In genomic region chr19:17404015-17404414, GRCh38 we compare ENCODE assay signal across 11 cellular contexts. TPM values are rescaled to one million over a fixed set of nuclear protein-coding genes. Genes with fewer than 3 reads are reported as not detected.
DNase-seq lines count a peak whose midpoint lies in the region; ATAC-seq and TF ChIP-seq lines count a peak whose summit lies in the region.
"Had no signal": no experiment of that assay in that cellular context is flagged by ENCODE, and none has a peak within 500 bp of the region (broad histone marks: within the 10 kb centered on the region; RNA-seq: fewer than 3 reads in every experiment).

No MANE protein-coding gene starts in this region.

- H3K79me1 ChIP-seq in mesenchymal stem cell (replicated peaks; ENCODE audit: low read length, poor library complexity, severe bottlenecking) = no peaks in the 10 kb centered on the region

- no peak overlapping the region for H2AK5ac ChIP-seq in mesenchymal stem cell (ENCODE audit: low read length, severe bottlenecking)

- H3K23ac ChIP-seq in mesenchymal stem cell (ENCODE audit: low read length in 2 of 2) = no peak overlapping the region

- ATAC-seq in heart right ventricle (no peak), left cardiac atrium (no peak), GM21737 (IDR thresholded peaks at IDR 0.05; ENCODE audit: unreplicated experiment) (no peak), GM19463 (IDR thresholded peaks at IDR 0.05; ENCODE audit: unreplicated experiment) (no peak), GM18858 (IDR thresholded peaks at IDR 0.05; ENCODE audit: unreplicated experiment) (no peak)

- H3K4me2 ChIP-seq in mesenchymal stem cell (ENCODE audit: low read length, poor library complexity, severe bottlenecking) = no peak overlapping the region

- peak overlapping the region; percentile 81 for H2BK120ac ChIP-seq in mesenchymal stem cell (ENCODE audit: low read depth, low read length)

- H2AFZ ChIP-seq in mesenchymal stem cell (ENCODE audit: low read depth, low read length) = no peak overlapping the region

- DNase-seq in heart right ventricle (no peak), left cardiac atrium (no peak), adrenal gland (peak in 6 of 7 donors; percentile 63 to 82 (median 68)), mesenchymal stem cell (no peak), GM20000 (ENCODE audit: low spot score) (no peak)

- intact Hi-C loops in heart right ventricle (cut with DNase I) = no loop called here
- intact Hi-C loops in left cardiac atrium (cut with DNase I) = no loop called here
- intact Hi-C loops in adrenal gland (cut with DNase I) = no loop called here

- peak overlapping the region; percentile 61 for H4K91ac ChIP-seq in mesenchymal stem cell (ENCODE audit: low read length)

- H4K8ac ChIP-seq in mesenchymal stem cell (ENCODE audit: low read length) = peak overlapping the region; percentile 27

- 76 to 79% methylated on average over 6 of the region's 6 CpGs for WGBS in heart right ventricle, 2 donors
- 10 to 40% (median 26%) methylated on average over 4 to 6 of the region's 6 CpGs for WGBS in adrenal gland, 4 donors
- WGBS in mesenchymal stem cell = 71% methylated on average over 3 of the region's 6 CpGs

- H3K18ac ChIP-seq in mesenchymal stem cell (ENCODE audit: low read depth in 1 of 2, low read length in 2 of 2) = peak overlapping the region; percentile 71 to 75

- H3K9me3 ChIP-seq in heart right ventricle = no peaks in the 10 kb centered on the region
- H3K9me3 ChIP-seq in adrenal gland (replicated peaks in 1 of 3) = no peaks in the 10 kb centered on the region
- no peaks in the 10 kb centered on the region for H3K9me3 ChIP-seq in mesenchymal stem cell (ENCODE audit: control insufficient read depth, low read length)
- H3K9me3 ChIP-seq: SJCRH30 had no signal

- H2BK5ac ChIP-seq in mesenchymal stem cell (ENCODE audit: low read depth, low read length, poor library complexity, severe bottlenecking) = no peak overlapping the region

- H3K14ac ChIP-seq in mesenchymal stem cell (ENCODE audit: low read length in 2 of 2) = no peak overlapping the region

- H3K4me1 ChIP-seq in heart right ventricle = peaks cover 0 to 51% (median 28%) of the 10 kb centered on the region in 9 donors
- H3K4me1 ChIP-seq in adrenal gland (replicated peaks in 1 of 2) = peaks cover 37 to 42% of the 10 kb centered on the region in 2 donors
- H3K4me1 ChIP-seq in mesenchymal stem cell (ENCODE audit: control insufficient read depth, insufficient read depth, low read depth, low read length) = peaks cover 15% of the 10 kb centered on the region

- peak overlapping the region in 1 of 2 experiments; percentile 71 for H2BK12ac ChIP-seq in mesenchymal stem cell (ENCODE audit: low read length in 2 of 2)

- peak overlapping the region; percentile 46 for H2BK15ac ChIP-seq in mesenchymal stem cell (ENCODE audit: low read depth, poor library complexity, severe bottlenecking)

- H3K4me3 ChIP-seq in heart right ventricle = peak overlapping the region in 9 of 10 donors; percentile 41 to 84 (median 64)
- H3K4me3 ChIP-seq in adrenal gland = peak overlapping the region in 2 of 4 donors; percentile 29 to 72
- peak overlapping the region in 1 of 2 experiments; percentile 59 for H3K4me3 ChIP-seq in mesenchymal stem cell (ENCODE audit: insufficient read depth in 1 of 2, low read depth in 1 of 2, low read length in 2 of 2)
- H3K4me3 ChIP-seq: SJCRH30 had no signal

- TF ChIP-seq CTCF in heart right ventricle (IDR thresholded peaks at IDR 0.05) = no peak
- TF ChIP-seq CTCF in adrenal gland (IDR thresholded peaks at IDR 0.05) = no peak
- TF ChIP-seq CTCF in GM20000 (IDR thresholded peaks at IDR 0.05; ENCODE audit: extremely low read depth, missing control alignments) = no peak

- no peak overlapping the region for H3K9ac ChIP-seq in mesenchymal stem cell (ENCODE audit: low read length)

- peaks cover 0 to 37% (median 0%) of the 10 kb centered on the region in 9 donors for H3K36me3 ChIP-seq in heart right ventricle
- peaks cover 0 to 33% of the 10 kb centered on the region in 2 donors for H3K36me3 ChIP-seq in adrenal gland (replicated peaks in 1 of 2)
- H3K36me3 ChIP-seq in mesenchymal stem cell (ENCODE audit: control insufficient read depth in 1 of 2, insufficient read depth in 2 of 2, low read depth in 1 of 2, low read length in 2 of 2) = no peaks in the 10 kb centered on the region
- H3K36me3 ChIP-seq: SJCRH30 had no signal

- H3K4ac ChIP-seq in mesenchymal stem cell (ENCODE audit: low read depth in 1 of 2, low read length in 2 of 2) = peak overlapping the region in 1 of 2 experiments; percentile 45

- H3K27ac ChIP-seq in heart right ventricle (peak overlapping the region in 9 of 10 donors; percentile 75 to 95 (median 85)), adrenal gland (peak overlapping the region; percentile 77 to 93 (median 86)), mesenchymal stem cell (ENCODE audit: low read length, poor library complexity, severe bottlenecking) (no peak overlapping the region)
- H3K27ac ChIP-seq: SJCRH30 had no signal

- peaks cover 0 to 6% (median 0%) of the 10 kb centered on the region in 7 donors for H3K27me3 ChIP-seq in heart right ventricle
- no peaks in the 10 kb centered on the region for H3K27me3 ChIP-seq in adrenal gland
- H3K27me3 ChIP-seq in mesenchymal stem cell (ENCODE audit: control insufficient read depth in 1 of 2, insufficient read depth in 1 of 2, low read length in 2 of 2) = peaks cover 6 to 15% of the 10 kb centered on the region in 2 experiments
- H3K27me3 ChIP-seq: SJCRH30 had no signal

- TF ChIP-seq POLR2A in adrenal gland (IDR thresholded peaks at IDR 0.05) = no peak

RNA-seq across cellular contexts. Expression of gene BST2, which starts 1.4 kb away (rescaled TPM):
- 10 to 100 TPM; 22.7 to 73.5 (median 37.0) TPM for total RNA-seq in heart right ventricle
- polyA plus RNA-seq in heart right ventricle = 10 to 100 TPM; 32.0 to 75.4 TPM
- 10 to 100 TPM; 56.9 to 72.6 TPM for total RNA-seq in left cardiac atrium
- 100 to 1,000 TPM; 395 to 940 (median 736) TPM for total RNA-seq in adrenal gland
- 100 to 1,000 TPM; 159 to 304 (median 271) TPM for polyA plus RNA-seq in adrenal gland
- polyA plus RNA-seq in mesenchymal stem cell (2013, experiment 1 of 2) = 56.3 TPM
- polyA plus RNA-seq in mesenchymal stem cell (2013, experiment 2 of 2) = 55.0 TPM
- total RNA-seq: HT1080 had no signal

RNA-seq across cellular contexts. Expression of gene CCDC194, which starts 10.0 kb away (rescaled TPM):
- under 1 TPM in 3 of 10 donors, not detected in 7; 0.44 to 0.51 (median 0.50) TPM for total RNA-seq in heart right ventricle
- 1 to 10 TPM in 1 of 2 donors, not detected in 1; 1.0 TPM for polyA plus RNA-seq in heart right ventricle
- total RNA-seq in left cardiac atrium = not detected
- 1 to 10 TPM in 5 of 8 donors, under 1 TPM in 1, not detected in 2; 0.49 to 5.6 (median 2.8) TPM for total RNA-seq in adrenal gland
- polyA plus RNA-seq in adrenal gland = 1 to 10 TPM; 1.1 to 3.0 (median 1.3) TPM
- 0.23 TPM for polyA plus RNA-seq in mesenchymal stem cell (2013, experiment 1 of 2)
- polyA plus RNA-seq in mesenchymal stem cell (2013, experiment 2 of 2) = 0.11 TPM
- total RNA-seq: HT1080, myocyte, SJCRH30 had no signal

RNA-seq across cellular contexts. Expression of gene MVB12A, which starts 15.8 kb away (rescaled TPM):
- total RNA-seq in heart right ventricle = 10 to 100 TPM; 11.7 to 26.8 (median 13.4) TPM
- 10 to 100 TPM; 38.6 to 50.0 TPM for polyA plus RNA-seq in heart right ventricle
- 10 to 100 TPM; 22.6 to 24.8 TPM for total RNA-seq in left cardiac atrium
- total RNA-seq in adrenal gland = 100 to 1,000 TPM in 5 of 8 donors, 10 to 100 TPM in 3; 53.3 to 162 (median 105) TPM
- polyA plus RNA-seq in adrenal gland = 100 to 1,000 TPM in 2 of 3 donors, 10 to 100 TPM in 1; 17.4 to 142 (median 132) TPM
- polyA plus RNA-seq in mesenchymal stem cell (2013, experiment 1 of 2) = 69.3 TPM
- 64.2 TPM for polyA plus RNA-seq in mesenchymal stem cell (2013, experiment 2 of 2)

RNA-seq across cellular contexts. Expression of gene PLVAP, which starts 26.9 kb away (rescaled TPM):
- 10 to 100 TPM in 9 of 10 donors, 1 to 10 TPM in 1; 7.5 to 56.0 (median 22.1) TPM for total RNA-seq in heart right ventricle
- 10 to 100 TPM; 69.1 to 74.9 TPM for polyA plus RNA-seq in heart right ventricle
- 100 to 1,000 TPM; 102 to 137 TPM for total RNA-seq in left cardiac atrium
- 100 to 1,000 TPM in 3 of 8 donors, 10 to 100 TPM in 5; 63.4 to 140 (median 84.0) TPM for total RNA-seq in adrenal gland
- 100 to 1,000 TPM in 2 of 3 donors, 10 to 100 TPM in 1; 40.9 to 381 (median 127) TPM for polyA plus RNA-seq in adrenal gland
- 0.04 TPM for polyA plus RNA-seq in mesenchymal stem cell (2013, experiment 1 of 2)
- polyA plus RNA-seq in mesenchymal stem cell (2013, experiment 2 of 2) = 0.33 TPM
- total RNA-seq: HT1080, SJCRH30 had no signal

RNA-seq across cellular contexts. Expression of gene TMEM221, which starts 44.5 kb away (rescaled TPM):
- total RNA-seq in heart right ventricle (under 1 TPM in 2 of 10 donors, not detected in 8; 0.12 to 0.20 TPM), left cardiac atrium (under 1 TPM; 0.18 to 0.21 TPM), adrenal gland (1 to 10 TPM in 7 of 8 donors, under 1 TPM in 1; 0.26 to 8.7 (median 5.7) TPM)
- polyA plus RNA-seq in heart right ventricle (under 1 TPM in 1 of 2 donors, not detected in 1; 0.03 TPM), adrenal gland (1 to 10 TPM in 2 of 3 donors, under 1 TPM in 1; 0.77 to 2.8 (median 1.9) TPM)
- polyA plus RNA-seq in mesenchymal stem cell (2013, experiment 1 of 2) = 0.26 TPM
- polyA plus RNA-seq in mesenchymal stem cell (2013, experiment 2 of 2) = 0.25 TPM
- total RNA-seq: HT1080 had no signal

Comparison
In these comparisons a context has a peak if more than half of its experiments do, and no peak if none do; other contexts are left out.
1. DNase-seq: peak in adrenal gland (6 of 7); none in heart right ventricle (0 of 2), left cardiac atrium (single experiment), mesenchymal stem cell (single experiment) and GM20000 (single experiment).
2. RNA of gene BST2, which starts 1.4 kb away (total RNA-seq): 395 to 940 TPM in adrenal gland; 56.9 to 72.6 TPM in left cardiac atrium and 22.7 to 73.5 TPM in heart right ventricle; every median in the first group is over 4 times any median in the second.